1 cellular context compared by ENCODE assay signal in the genomic region with DNA sequence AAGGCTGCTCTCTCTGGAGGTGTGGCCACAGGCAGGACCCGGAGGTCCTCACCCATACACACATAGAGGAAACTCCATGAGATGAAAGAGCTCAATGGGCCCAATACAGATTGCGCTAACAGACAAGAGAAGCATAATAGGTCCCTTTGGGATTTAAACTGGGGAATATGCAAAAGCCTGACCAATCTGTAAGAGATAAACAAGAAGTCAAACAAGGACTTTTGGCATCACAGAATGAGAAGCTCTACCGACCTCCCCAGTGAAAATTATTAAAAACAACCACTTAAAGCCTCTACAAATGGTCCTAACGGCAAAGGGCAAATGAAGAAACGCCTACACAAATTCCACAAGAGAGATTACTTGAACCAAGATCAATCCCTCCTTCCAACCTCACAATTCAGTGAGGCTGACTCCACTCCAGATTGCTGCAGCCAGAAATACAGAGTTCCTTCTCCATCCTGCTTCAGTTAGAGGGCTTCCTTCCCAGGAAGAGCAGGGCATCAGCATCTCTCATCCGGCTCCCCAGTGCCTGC.
TF ChIP-seq lines count a peak whose summit lies in the region.

No MANE protein-coding gene starts in this region.

TF ChIP-seq in GM23338, 12 proteins besides CTCF, POLR2A, EP300 and RAD21 (continued from another document):
- TF ChIP-seq ZNF462 (CRISPR knock-in tag; IDR thresholded peaks at IDR 0.05) (no peak), STAT1 (IDR thresholded peaks at IDR 0.05; ENCODE audit: unreplicated experiment) (no peak), ZNF331 (CRISPR knock-in tag; IDR thresholded peaks at IDR 0.05; ENCODE audit: low read depth) (no peak)
- TF ChIP-seq, protein P1, sequence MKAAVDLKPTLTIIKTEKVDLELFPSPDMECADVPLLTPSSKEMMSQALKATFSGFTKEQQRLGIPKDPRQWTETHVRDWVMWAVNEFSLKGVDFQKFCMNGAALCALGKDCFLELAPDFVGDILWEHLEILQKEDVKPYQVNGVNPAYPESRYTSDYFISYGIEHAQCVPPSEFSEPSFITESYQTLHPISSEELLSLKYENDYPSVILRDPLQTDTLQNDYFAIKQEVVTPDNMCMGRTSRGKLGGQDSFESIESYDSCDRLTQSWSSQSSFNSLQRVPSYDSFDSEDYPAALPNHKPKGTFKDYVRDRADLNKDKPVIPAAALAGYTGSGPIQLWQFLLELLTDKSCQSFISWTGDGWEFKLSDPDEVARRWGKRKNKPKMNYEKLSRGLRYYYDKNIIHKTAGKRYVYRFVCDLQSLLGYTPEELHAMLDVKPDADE (IDR thresholded peaks at IDR 0.05) = no peak
